In genomic region chr16:2157480-2158261, GRCh38 we compare ENCODE assay signal across 1 cellular context.
TF ChIP-seq lines count a peak whose summit lies in the region.

No MANE protein-coding gene starts in this region.

TF ChIP-seq in WTC11, 78 proteins besides CTCF, POLR2A, EP300 and RAD21 (continued from another document):
- TF ChIP-seq ARID4B (CRISPR knock-in tag; IDR thresholded peaks at IDR 0.05; ENCODE audit: borderline replicate concordance) (no peak), MYBL2 (CRISPR knock-in tag; IDR thresholded peaks at IDR 0.05) (no peak), SMAD4 (CRISPR knock-in tag; IDR thresholded peaks at IDR 0.05) (no peak), FOXK1 (CRISPR knock-in tag; IDR thresholded peaks at IDR 0.05) (no peak), AFF4 (CRISPR knock-in tag; IDR thresholded peaks at IDR 0.05; ENCODE audit: borderline replicate concordance) (no peak)
